ENCODE assay signal across 24 cellular contexts in the genomic region with DNA sequence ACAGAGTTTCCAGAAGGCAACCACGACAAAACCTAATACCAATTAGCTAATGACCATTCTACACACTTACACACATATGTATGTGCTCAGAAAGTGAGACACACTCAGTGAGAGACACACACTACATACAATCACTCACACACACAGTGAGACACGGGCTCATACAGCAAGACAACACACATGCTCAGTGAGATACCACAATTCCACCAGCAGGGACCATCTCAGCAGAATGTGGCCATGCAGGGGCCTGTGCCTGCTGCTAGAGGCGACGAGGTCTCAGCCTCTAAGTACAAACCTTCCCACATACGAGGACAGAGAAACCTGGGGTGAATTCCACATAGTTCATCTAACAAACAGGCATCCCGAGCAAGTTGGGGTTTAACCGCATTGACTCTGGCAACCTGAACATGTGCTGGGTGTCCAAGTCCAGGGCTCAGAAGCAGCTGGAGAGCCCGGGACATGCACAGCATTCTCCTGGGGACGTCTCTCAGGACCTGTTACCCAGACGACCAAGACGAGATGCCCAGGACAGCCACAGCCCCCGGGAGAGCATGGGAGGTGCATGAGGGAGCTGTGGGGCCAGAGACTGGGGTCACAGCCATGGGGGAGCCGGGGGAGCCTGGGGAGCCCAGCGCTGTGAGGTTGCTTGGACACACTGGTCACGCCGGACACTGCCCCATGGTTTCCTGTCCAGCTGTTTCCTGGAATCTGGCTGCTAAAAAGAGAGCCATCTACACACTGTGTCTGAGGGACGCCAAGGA.
"Had no signal": no experiment of that assay in that cellular context is flagged by ENCODE, and none has a peak within 500 bp of the region (broad histone marks: within the 10 kb centered on the region; RNA-seq: fewer than 3 reads in every experiment).

No MANE protein-coding gene starts in this region.

- H3K79me2 ChIP-seq: parathyroid adenoma had no signal

- H3K27ac Mint-ChIP-seq: naive B cell; stimulated activated effector memory CD8-positive, alpha-beta T cell treated with anti-CD3 and anti-CD28 coated beads, Interleukin-12 subunit alpha, Interleukin-12 subunit beta, amount 100 ng/mL, for 72 hours had no signal

- H3K36me3 ChIP-seq: heart left ventricle, suprapubic skin, tibial artery, upper lobe of left lung, uterus had no signal

- ATAC-seq: esophagus mucosa; heart left ventricle; psoas muscle; sciatic nerve; stimulated activated effector memory CD8-positive, alpha-beta T cell treated with anti-CD3 and anti-CD28 coated beads, Interleukin-12 subunit alpha, Interleukin-12 subunit beta, amount 100 ng/mL, for 72 hours; stimulated activated naive CD8-positive, alpha-beta T cell treated with anti-CD3 and anti-CD28 coated beads, Interleukin-15, Interleukin-2, amounts not matched to agents 100 U/mL and 50 U/mL, for 24 hours had no signal

- H3K4me1 ChIP-seq: heart left ventricle, parathyroid adenoma, psoas muscle, suprapubic skin, tibial artery, upper lobe of left lung, uterus had no signal

- H3K4me3 ChIP-seq: heart left ventricle, psoas muscle, skin epidermis, suprapubic skin, tibial artery, upper lobe of left lung, uterus had no signal

- H3K9me3 Mint-ChIP-seq: neural crest cell; stimulated activated effector memory CD8-positive, alpha-beta T cell treated with anti-CD3 and anti-CD28 coated beads, Interleukin-12 subunit alpha, Interleukin-12 subunit beta, amount 100 ng/mL, for 72 hours had no signal

- H3K27ac ChIP-seq: heart left ventricle, parathyroid adenoma, psoas muscle, skin epidermis, suprapubic skin, tibial artery, upper lobe of left lung, uterus had no signal

- FAIRE-seq: endometrium, frontal cortex had no signal

- H3K27me3 Mint-ChIP-seq: naive B cell had no signal

- H3K4me1 Mint-ChIP-seq: naive B cell; stimulated activated effector memory CD8-positive, alpha-beta T cell treated with anti-CD3 and anti-CD28 coated beads, Interleukin-12 subunit alpha, Interleukin-12 subunit beta, amount 100 ng/mL, for 72 hours had no signal

- H3K27me3 ChIP-seq: suprapubic skin, upper lobe of left lung, uterus had no signal

- H3K9me3 ChIP-seq: psoas muscle, suprapubic skin, uterus had no signal

- H2AFZ ChIP-seq: parathyroid adenoma had no signal

- DNase-seq: effector memory CD4-positive, alpha-beta T cell; heart left ventricle; hippocampal formation; mesendoderm; naive B cell; nucleus accumbens; psoas muscle; retina; stimulated activated CD4-positive, alpha-beta T cell treated with anti-CD3 and anti-CD28 coated beads, Interleukin-12 subunit alpha, Interleukin-12 subunit beta, amount 100 ng/mL, for 4 hours; stimulated activated CD4-positive, alpha-beta T cell treated with anti-CD3 and anti-CD28 coated beads, Interleukin-2, amount 100 ng/mL, for 48 hours; stimulated activated CD8-positive, alpha-beta memory T cell treated with anti-CD3 and anti-CD28 coated beads, Interleukin-4, amount 100 ng/mL, for 48 hours; stimulated activated naive CD8-positive, alpha-beta T cell treated with anti-CD3 and anti-CD28 coated beads, Interleukin-15, Interleukin-2, amounts not matched to agents 100 U/mL and 50 U/mL, for 24 hours; tibial artery; upper lobe of left lung; uterus had no signal

- H3K36me3 Mint-ChIP-seq: naive B cell; stimulated activated effector memory CD8-positive, alpha-beta T cell treated with anti-CD3 and anti-CD28 coated beads, Interleukin-12 subunit alpha, Interleukin-12 subunit beta, amount 100 ng/mL, for 72 hours had no signal

- H3K4me3 Mint-ChIP-seq: neural crest cell; stimulated activated effector memory CD8-positive, alpha-beta T cell treated with anti-CD3 and anti-CD28 coated beads, Interleukin-12 subunit alpha, Interleukin-12 subunit beta, amount 100 ng/mL, for 72 hours had no signal
